In genomic region chr9:87714819-87715218, GRCh38 we compare ENCODE assay signal across 8 cellular contexts. TPM values are rescaled to one million over a fixed set of nuclear protein-coding genes. Genes with fewer than 3 reads are reported as not detected.
DNase-seq lines count a peak whose midpoint lies in the region; ATAC-seq lines count a peak whose summit lies in the region.

No MANE protein-coding gene starts in this region.

- no peak overlapping the region for H3K4me3 Mint-ChIP-seq in effector memory CD8-positive, alpha-beta T cell

- H3K27ac Mint-ChIP-seq in effector memory CD8-positive, alpha-beta T cell, result no peak overlapping the region

- ATAC-seq in GM19023 (IDR thresholded peaks at IDR 0.05; ENCODE audit: unreplicated experiment), result no peak
- no peak for ATAC-seq in effector memory CD8-positive, alpha-beta T cell (replicated peaks)

- DNase-seq in EL (peak; percentile 77), OCI-M2 (lab: John Stamatoyannopoulos, UW; ENCODE audit: unreplicated experiment) (peak; percentile 7), fibroblast of gingiva (ENCODE audit: low read depth) (peak; percentile 93), pulmonary artery endothelial cell (ENCODE audit: low read depth, low spot score) (peak; percentile 20), NK-92 (lab: John Stamatoyannopoulos, UW; ENCODE audit: unreplicated experiment) (no peak), H7 (no peak)
- DNase-seq in effector memory CD8-positive, alpha-beta T cell, result no peak

- peaks cover 18% of the 10 kb centered on the region in 2 donors for H3K27me3 Mint-ChIP-seq in effector memory CD8-positive, alpha-beta T cell

- H3K9me3 Mint-ChIP-seq in effector memory CD8-positive, alpha-beta T cell, result peaks cover 0 to 1% of the 10 kb centered on the region in 2 donors

- H3K36me3 Mint-ChIP-seq in effector memory CD8-positive, alpha-beta T cell (ENCODE audit: insufficient read depth), result no peaks in the 10 kb centered on the region

- no peaks in the 10 kb centered on the region for H3K27me3 ChIP-seq in H7 (ENCODE audit: control insufficient read depth, insufficient read depth, low read length)

- H3K4me1 Mint-ChIP-seq in effector memory CD8-positive, alpha-beta T cell (ENCODE audit: low read depth in 2 of 2), result no peaks in the 10 kb centered on the region

- H3K4me3 ChIP-seq in H7 (ENCODE audit: insufficient read depth, low read depth, low read length), result no peak overlapping the region

- H3K36me3 ChIP-seq in H7 (replicated peaks; ENCODE audit: control insufficient read depth, insufficient read depth, low read length), result no peaks in the 10 kb centered on the region

RNA-seq across cellular contexts. Expression of gene CTSL, which starts 11.1 kb away (rescaled TPM):
- total RNA-seq in pulmonary artery endothelial cell, result 104 and 178 TPM in 2 replicates
- total RNA-seq in H7 (2014; rRNA removed; shearing (Covaris generic)), result 46.8 and 47.7 TPM in 2 replicates

Comparison
In these comparisons a context has a peak if more than half of its experiments do, and no peak if none do; other contexts are left out.
1. DNase-seq: peak in EL (single experiment), OCI-M2 (single experiment), fibroblast of gingiva (single experiment) and pulmonary artery endothelial cell (single experiment); none in NK-92 (single experiment), H7 (single experiment) and effector memory CD8-positive, alpha-beta T cell (0 of 3).